In genomic region chr2:33380001-33380609, GRCh38 we compare ENCODE assay signal across 9 cellular contexts.
DNase-seq lines count a peak whose midpoint lies in the region; ATAC-seq and TF ChIP-seq lines count a peak whose summit lies in the region.
"Had no signal": no experiment of that assay in that cellular context is flagged by ENCODE, and none has a peak within 500 bp of the region (broad histone marks: within the 10 kb centered on the region; RNA-seq: fewer than 3 reads in every experiment).

No MANE protein-coding gene starts in this region.

- H3K27me3 ChIP-seq in foreskin keratinocyte: no peaks in the 10 kb centered on the region
- no peaks in the 10 kb centered on the region for H3K27me3 ChIP-seq in thyroid gland

- ATAC-seq in foreskin keratinocyte (no peak), GM18502 (IDR thresholded peaks at IDR 0.05; ENCODE audit: poor library complexity, unreplicated experiment) (no peak)

- H3K9me3 ChIP-seq in thyroid gland: no peaks in the 10 kb centered on the region

- WGBS in thyroid gland, 2 donors: 74 to 75% methylated on average over 8 of the region's 8 CpGs

- H3K4me1 ChIP-seq in foreskin keratinocyte (peaks cover 2% of the 10 kb centered on the region), thyroid gland (no peaks in the 10 kb centered on the region)

- no peaks in the 10 kb centered on the region for H3K36me3 ChIP-seq in thyroid gland

- H3K27ac ChIP-seq in 22Rv1 (no peak overlapping the region), foreskin keratinocyte (no peak overlapping the region), caudate nucleus (ENCODE audit: low read depth, low read length) (no peak overlapping the region), thyroid gland (no peak overlapping the region)

- TF ChIP-seq CTCF in 22Rv1 (IDR thresholded peaks at IDR 0.05) (peak; percentile 87), GM12873 (IDR thresholded peaks at IDR 0.05; ENCODE audit: insufficient read depth, low read depth, low read length, missing control alignments) (peak; percentile 69), foreskin keratinocyte (conservative IDR thresholded peaks at IDR 0.05) (peak; percentile 83), thyroid gland (IDR thresholded peaks at IDR 0.05) (peak in 1 of 6 experiments; percentile 24)

- no peak for TF ChIP-seq POLR2A in thyroid gland (IDR thresholded peaks at IDR 0.05)

- intact Hi-C loops in thyroid gland (cut with DNase I): no loop called here

- H3K4me3 ChIP-seq in thyroid gland (replicated peaks in 1 of 3): no peak overlapping the region

- DNase-seq in RKO (ENCODE audit: low spot score): peak; percentile 34
- no peak for DNase-seq in foreskin keratinocyte
- DNase-seq in caudate nucleus (lab: John Stamatoyannopoulos, UW): no peak
- no peak for DNase-seq in thyroid gland
- DNase-seq in NCI-H1417 treated with DMSO at 0.1 percent for 48 hours (lab: John Stamatoyannopoulos, UW): no peak
- DNase-seq: stimulated activated CD4-positive, alpha-beta T cell treated with anti-CD3 and anti-CD28 coated beads, Interleukin-15, amount 100 ng/mL, for 24 hours had no signal
